ENCODE assay signal across 19 cellular contexts in the genomic region with DNA sequence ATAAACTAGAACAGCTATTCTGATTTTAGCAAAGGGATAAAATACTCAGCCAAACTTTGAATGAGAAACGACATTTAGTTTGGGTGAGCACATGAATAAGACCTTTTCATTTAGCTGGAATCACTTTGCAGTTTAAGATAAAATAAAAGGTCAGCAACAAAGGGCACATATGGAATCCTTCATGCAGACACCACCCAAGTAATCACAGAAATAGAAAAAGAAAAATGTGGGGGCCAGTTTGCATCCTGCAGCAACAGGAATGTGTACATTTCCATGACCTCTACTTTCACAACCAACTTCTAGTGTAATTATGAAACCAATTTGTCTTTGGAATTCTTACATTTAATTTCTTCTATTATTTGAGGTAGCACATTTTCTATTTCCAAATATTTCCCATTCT.
DNase-seq lines count a peak whose midpoint lies in the region; ATAC-seq and TF ChIP-seq lines count a peak whose summit lies in the region.
"Had no signal": no experiment of that assay in that cellular context is flagged by ENCODE, and none has a peak within 500 bp of the region (broad histone marks: within the 10 kb centered on the region; RNA-seq: fewer than 3 reads in every experiment).

No MANE protein-coding gene starts in this region.

- H3K79me1 ChIP-seq in H9 (ENCODE audit: insufficient read depth, low read depth, low read length, poor library complexity, severe bottlenecking) = no peaks in the 10 kb centered on the region

- H3K9ac ChIP-seq in Karpas-422 (ENCODE audit: low read length) (no peak overlapping the region), SU-DHL-6 (ENCODE audit: low read length) (no peak overlapping the region), H9 (ENCODE audit: extremely low read depth, insufficient read length, low read length) (no peak overlapping the region)
- H3K9ac ChIP-seq: BLaER1 treated with 17β-estradiol and CSF1 and Interleukin-3, amounts not matched to agents 10 nM and 100 nM had no signal

- H3K27me3 ChIP-seq in Karpas-422 (ENCODE audit: low read length) (no peaks in the 10 kb centered on the region), SU-DHL-6 (ENCODE audit: low read length) (no peaks in the 10 kb centered on the region), H9 (ENCODE audit: insufficient read depth, low read length) (no peaks in the 10 kb centered on the region), lower lobe of right lung (ENCODE audit: low read depth) (no peaks in the 10 kb centered on the region)
- H3K27me3 ChIP-seq: BLaER1 treated with 17β-estradiol and CSF1 and Interleukin-3, amounts not matched to agents 10 nM and 100 nM had no signal

- H3K23me2 ChIP-seq in H9 (ENCODE audit: insufficient read length, low read depth, low read length, poor library complexity, severe bottlenecking) = no peaks in the 10 kb centered on the region

- H2BK15ac ChIP-seq in H9 (ENCODE audit: low read depth, low read length) = no peak overlapping the region

- no peak overlapping the region for H3K23ac ChIP-seq in H9 (ENCODE audit: insufficient read length, low read depth, low read length)

- H3K79me2 ChIP-seq in Karpas-422 (ENCODE audit: low read length) = no peaks in the 10 kb centered on the region
- no peaks in the 10 kb centered on the region for H3K79me2 ChIP-seq in SU-DHL-6 (ENCODE audit: insufficient read depth, low read length)
- no peaks in the 10 kb centered on the region for H3K79me2 ChIP-seq in H9 (ENCODE audit: insufficient read depth, low read length)

- H3K4me1 Mint-ChIP-seq in osteocyte (ENCODE audit: unreplicated experiment) (peaks cover 36% of the 10 kb centered on the region), H9 (no peaks in the 10 kb centered on the region)

- H3K9me2 ChIP-seq in Karpas-422 (replicated peaks; ENCODE audit: insufficient read depth, low read length) (no peaks in the 10 kb centered on the region), SU-DHL-6 (replicated peaks; ENCODE audit: insufficient read depth, low read length) (no peaks in the 10 kb centered on the region)

- H3K36me3 ChIP-seq in Karpas-422 (ENCODE audit: insufficient read depth, low read length) (no peaks in the 10 kb centered on the region), SU-DHL-6 (ENCODE audit: low read length) (no peaks in the 10 kb centered on the region), lower lobe of right lung (no peaks in the 10 kb centered on the region)
- H3K36me3 ChIP-seq: BLaER1 treated with 17β-estradiol and CSF1 and Interleukin-3, amounts not matched to agents 10 nM and 100 nM had no signal

- DNase-seq in Karpas-422 (no peak), fibroblast of the aortic adventitia (ENCODE audit: low read depth) (peak; percentile 60), osteocyte (ENCODE audit: extremely low spot score, unreplicated experiment) (no peak), H9 (no peak), coronary artery (ENCODE audit: low spot score) (no peak), lower lobe of right lung (no peak)
- DNase-seq: Calu3; CD8-positive, alpha-beta T cell; MM.1S; NCI-H1105; NCI-H1694; NCI-H2107; NCI-H524; PC-3; RPMI8226; SHP77 treated with DMSO at 0.1 percent for 48 hours had no signal

- H3T11ph ChIP-seq in H9 (ENCODE audit: low read length) = no peak overlapping the region

- ATAC-seq in lower lobe of right lung = no peak
- ATAC-seq: CD8-positive, alpha-beta T cell; PC-3 had no signal

- H2BK5ac ChIP-seq in H9 (ENCODE audit: insufficient read length, low read length) = no peak overlapping the region

- H4K8ac ChIP-seq in H9 (replicated peaks; ENCODE audit: insufficient read length, low read depth, low read length) = no peak overlapping the region

- H4K91ac ChIP-seq in H9 (ENCODE audit: insufficient read length, low read depth, low read length) = no peak overlapping the region

- H3K4me2 ChIP-seq in Karpas-422 (ENCODE audit: low read depth, low read length, poor library complexity, severe bottlenecking) (no peak overlapping the region), SU-DHL-6 (ENCODE audit: low read depth, low read length, poor library complexity, severe bottlenecking) (no peak overlapping the region), H9 (ENCODE audit: insufficient read depth, insufficient read length, low read length) (no peak overlapping the region)
- H3K4me2 ChIP-seq: BLaER1 treated with 17β-estradiol and CSF1 and Interleukin-3, amounts not matched to agents 10 nM and 100 nM had no signal

- H2AFZ ChIP-seq in Karpas-422 (ENCODE audit: low read length) (peak overlapping the region; percentile 2; the same call in 1 of the 2 replicates), SU-DHL-6 (ENCODE audit: low read depth, low read length, severe bottlenecking) (peak overlapping the region; percentile 80), H9 (ENCODE audit: low read length) (no peak overlapping the region)

- H4K20me1 ChIP-seq in Karpas-422 (ENCODE audit: insufficient read depth, low read depth, low read length) (no peaks in the 10 kb centered on the region), SU-DHL-6 (ENCODE audit: low read depth, low read length) (no peaks in the 10 kb centered on the region), H9 (ENCODE audit: control insufficient read depth, insufficient read depth, insufficient read length) (no peaks in the 10 kb centered on the region)
- H4K20me1 ChIP-seq: BLaER1 treated with 17β-estradiol and CSF1 and Interleukin-3, amounts not matched to agents 10 nM and 100 nM had no signal

- H3K4me1 ChIP-seq in Karpas-422 (ENCODE audit: low read length) (no peaks in the 10 kb centered on the region), H9 (ENCODE audit: insufficient read depth, low read length) (no peaks in the 10 kb centered on the region), lower lobe of right lung (no peaks in the 10 kb centered on the region)
- H3K4me1 ChIP-seq: BLaER1 treated with 17β-estradiol and CSF1 and Interleukin-3, amounts not matched to agents 10 nM and 100 nM had no signal

- no peak overlapping the region for H4K5ac ChIP-seq in H9 (ENCODE audit: insufficient read length, low read depth, low read length)

- no peak overlapping the region for H3K4me3 Mint-ChIP-seq in osteocyte (ENCODE audit: unreplicated experiment)
- H3K4me3 Mint-ChIP-seq in H9 = no peak overlapping the region
- H3K4me3 Mint-ChIP-seq: CD8-positive, alpha-beta T cell had no signal

- H3K9me3 Mint-ChIP-seq in osteocyte (ENCODE audit: unreplicated experiment) = peaks cover 16% of the 10 kb centered on the region
- H3K9me3 Mint-ChIP-seq in H9 = peaks cover 12 to 14% of the 10 kb centered on the region in 2 experiments

- H2AK5ac ChIP-seq in H9 (ENCODE audit: insufficient read length, low read length) = no peak overlapping the region

- no peak overlapping the region for H3K56ac ChIP-seq in H9 (ENCODE audit: insufficient read length, low read depth, low read length)

- H3K4me3 ChIP-seq in Karpas-422 (ENCODE audit: low read length) (no peak overlapping the region), SU-DHL-6 (ENCODE audit: insufficient read depth, low read length, poor library complexity, severe bottlenecking) (no peak overlapping the region), fibroblast of the aortic adventitia (ENCODE audit: low read depth, low read length) (no peak overlapping the region), coronary artery (no peak overlapping the region), lower lobe of right lung (no peak overlapping the region)
- H3K4me3 ChIP-seq: BLaER1 treated with 17β-estradiol and CSF1 and Interleukin-3, amounts not matched to agents 10 nM and 100 nM had no signal

- no peak overlapping the region for H2BK12ac ChIP-seq in H9 (ENCODE audit: insufficient read length, low read depth, low read length)

- H3K14ac ChIP-seq in H9 (ENCODE audit: insufficient read depth, low read length) = no peak overlapping the region

- intact Hi-C loops in lower lobe of right lung (cut with DNase I) = no loop called here

- no peak overlapping the region for H3K4ac ChIP-seq in H9 (ENCODE audit: low read depth, low read length)

- no peak overlapping the region for H2BK20ac ChIP-seq in H9 (ENCODE audit: low read depth, low read length, poor library complexity, severe bottlenecking)

- no peak overlapping the region for H3K27ac ChIP-seq in Karpas-422 (ENCODE audit: low read length)
- H3K27ac ChIP-seq in SU-DHL-6 (ENCODE audit: low read depth, low read length) = no peak overlapping the region
- no peak overlapping the region for H3K27ac ChIP-seq in H9 (ENCODE audit: insufficient read length, low read depth, low read length)
- no peak overlapping the region for H3K27ac ChIP-seq in coronary artery
- no peak overlapping the region for H3K27ac ChIP-seq in lower lobe of right lung
- H3K27ac ChIP-seq: BLaER1 treated with 17β-estradiol and CSF1 and Interleukin-3, amounts not matched to agents 10 nM and 100 nM; HL-60 had no signal

- H3K27ac Mint-ChIP-seq in osteocyte (ENCODE audit: unreplicated experiment) (peak overlapping the region; percentile 5), H9 (no peak overlapping the region)
- H3K27ac Mint-ChIP-seq: CD8-positive, alpha-beta T cell had no signal

- H2BK120ac ChIP-seq in H9 (ENCODE audit: low read depth, low read length, poor library complexity, severe bottlenecking) = no peak overlapping the region

- H3K27me3 Mint-ChIP-seq in osteocyte (ENCODE audit: unreplicated experiment) (no peaks in the 10 kb centered on the region), H9 (ENCODE audit: low read depth) (peaks cover 23% of the 10 kb centered on the region)

- no peak overlapping the region for H3K18ac ChIP-seq in H9 (ENCODE audit: insufficient read length, low read depth, low read length)

- TF ChIP-seq CTCF in SU-DHL-6 (IDR thresholded peaks at IDR 0.05; ENCODE audit: insufficient read depth, low read length, poor library complexity, severe bottlenecking) = no peak
- no peak for TF ChIP-seq CTCF in fibroblast of the aortic adventitia (IDR thresholded peaks at IDR 0.05; ENCODE audit: insufficient read depth, low read length)
- no peak for TF ChIP-seq CTCF in osteocyte (IDR thresholded peaks at IDR 0.05)
- no peak for TF ChIP-seq CTCF in H9 (conservative IDR thresholded peaks at IDR 0.05)
- no peak for TF ChIP-seq CTCF in coronary artery (IDR thresholded peaks at IDR 0.05)
- no peak for TF ChIP-seq CTCF in lower lobe of right lung (IDR thresholded peaks at IDR 0.05)

- H3K9me3 ChIP-seq in Karpas-422 (ENCODE audit: low read length) (0 out of 2 replicates have a peak, but pooled peaks cover 5% of the 10 kb centered on the region), SU-DHL-6 (ENCODE audit: insufficient read depth, low read length) (no peaks in the 10 kb centered on the region), H9 (ENCODE audit: control insufficient read depth, low read depth, low read length) (no peaks in the 10 kb centered on the region), lower lobe of right lung (peaks cover 5% of the 10 kb centered on the region)
- H3K9me3 ChIP-seq: BLaER1 treated with 17β-estradiol and CSF1 and Interleukin-3, amounts not matched to agents 10 nM and 100 nM had no signal

- WGBS in H9 (ENCODE audit: extremely low coverage, insufficient read length, low lambda C conversion rate) = no CpG with 5 or more reads among the region's 1 CpG

- peaks cover 2% of the 10 kb centered on the region for H3K36me3 Mint-ChIP-seq in osteocyte (ENCODE audit: unreplicated experiment)
- H3K36me3 Mint-ChIP-seq in H9 (ENCODE audit: insufficient read depth in 1 of 3, low read depth in 3 of 3) = peaks cover 0 to 11% (median 6%) of the 10 kb centered on the region in 3 experiments; a peak in 4 of 7 replicates
- H3K36me3 Mint-ChIP-seq: CD8-positive, alpha-beta T cell had no signal

- H3F3A ChIP-seq in SU-DHL-6 (ENCODE audit: insufficient read depth) = no peaks in the 10 kb centered on the region
